1 cellular context compared by ENCODE assay signal in the genomic region with DNA sequence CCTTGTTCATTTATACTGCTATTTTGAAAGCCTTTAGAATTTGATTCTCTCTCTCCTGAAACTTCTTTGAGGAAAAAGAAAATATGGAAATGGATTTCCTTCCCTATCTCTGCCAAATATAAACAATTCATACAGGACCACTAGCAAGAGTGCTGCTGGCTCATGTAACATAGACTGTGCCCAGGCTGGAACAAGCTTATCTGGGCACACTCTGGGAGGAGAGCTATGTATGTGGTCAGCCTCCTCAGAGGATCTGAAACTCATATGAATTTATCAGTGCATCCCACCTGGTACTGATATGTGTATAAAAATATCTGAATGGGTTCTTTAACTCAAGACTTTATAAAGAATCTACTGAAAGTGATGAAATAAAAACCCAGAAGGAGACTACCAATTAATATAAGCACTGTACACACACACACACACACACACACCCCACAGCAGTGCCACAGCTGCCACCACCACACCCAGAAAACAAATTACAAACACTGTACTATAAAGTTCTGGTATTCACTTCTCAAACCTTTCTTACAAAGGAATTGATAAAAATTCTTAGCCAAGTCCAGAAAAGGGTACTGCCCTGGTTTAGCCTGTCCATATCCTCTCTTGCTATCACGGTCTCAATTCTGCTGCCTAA.
TF ChIP-seq lines count a peak whose summit lies in the region.

No MANE protein-coding gene starts in this region.

TF ChIP-seq in HCT116, 20 proteins besides CTCF, POLR2A, EP300 and RAD21 (continued from another document):
- TF ChIP-seq FOSL1 (IDR thresholded peaks at IDR 0.05; ENCODE audit: low read depth) (no peak), EZH2 (IDR thresholded peaks at IDR 0.05) (no peak), EGR1 (IDR thresholded peaks at IDR 0.05; ENCODE audit: low read depth) (no peak), CEBPB (IDR thresholded peaks at IDR 0.05; ENCODE audit: low read depth) (no peak), ZNF274 (IDR thresholded peaks at IDR 0.05; ENCODE audit: low read depth, low read length) (no peak), SIN3A (IDR thresholded peaks at IDR 0.05; ENCODE audit: low read depth) (no peak), YY1 (IDR thresholded peaks at IDR 0.05; ENCODE audit: extremely low read depth, insufficient replicate concordance, low read depth, low read length) (no peak), ZFX (IDR thresholded peaks at IDR 0.05) (no peak), SRF (IDR thresholded peaks at IDR 0.05; ENCODE audit: low read depth) (no peak), ELF1 (IDR thresholded peaks at IDR 0.05; ENCODE audit: borderline replicate concordance, low read depth) (no peak), POLR2AphosphoS5 (IDR thresholded peaks at IDR 0.05; ENCODE audit: low read depth, low read length) (no peak), CBX3 (IDR thresholded peaks at IDR 0.05; ENCODE audit: low read depth) (no peak), EZH2phosphoT487 (IDR thresholded peaks at IDR 0.05; ENCODE audit: borderline replicate concordance) (no peak), SP1 (IDR thresholded peaks at IDR 0.05; ENCODE audit: low read depth) (no peak)
- TF ChIP-seq, protein P1, sequence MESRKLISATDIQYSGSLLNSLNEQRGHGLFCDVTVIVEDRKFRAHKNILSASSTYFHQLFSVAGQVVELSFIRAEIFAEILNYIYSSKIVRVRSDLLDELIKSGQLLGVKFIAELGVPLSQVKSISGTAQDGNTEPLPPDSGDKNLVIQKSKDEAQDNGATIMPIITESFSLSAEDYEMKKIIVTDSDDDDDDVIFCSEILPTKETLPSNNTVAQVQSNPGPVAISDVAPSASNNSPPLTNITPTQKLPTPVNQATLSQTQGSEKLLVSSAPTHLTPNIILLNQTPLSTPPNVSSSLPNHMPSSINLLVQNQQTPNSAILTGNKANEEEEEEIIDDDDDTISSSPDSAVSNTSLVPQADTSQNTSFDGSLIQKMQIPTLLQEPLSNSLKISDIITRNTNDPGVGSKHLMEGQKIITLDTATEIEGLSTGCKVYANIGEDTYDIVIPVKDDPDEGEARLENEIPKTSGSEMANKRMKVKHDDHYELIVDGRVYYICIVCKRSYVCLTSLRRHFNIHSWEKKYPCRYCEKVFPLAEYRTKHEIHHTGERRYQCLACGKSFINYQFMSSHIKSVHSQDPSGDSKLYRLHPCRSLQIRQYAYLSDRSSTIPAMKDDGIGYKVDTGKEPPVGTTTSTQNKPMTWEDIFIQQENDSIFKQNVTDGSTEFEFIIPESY (IDR thresholded peaks at IDR 0.05; ENCODE audit: extremely low read depth, insufficient replicate concordance, low read length), result no peak
